ENCODE assay signal across 17 cellular contexts in genomic region chr18:55301836-55302235, GRCh38.
DNase-seq lines count a peak whose midpoint lies in the region; ATAC-seq and TF ChIP-seq lines count a peak whose summit lies in the region.
"Had no signal": no experiment of that assay in that cellular context is flagged by ENCODE, and none has a peak within 500 bp of the region (broad histone marks: within the 10 kb centered on the region; RNA-seq: fewer than 3 reads in every experiment).

No MANE protein-coding gene starts in this region.

- H4K20me1 ChIP-seq in OCI-LY3 (ENCODE audit: insufficient read depth, low read length): peaks cover 99% of the 10 kb centered on the region

- no peak overlapping the region for H3K9ac ChIP-seq in OCI-LY3 (ENCODE audit: low read length)

- ATAC-seq in gastroesophageal sphincter (no peak), gastrocnemius medialis (peak; percentile 9 to 22), GM21723 (IDR thresholded peaks at IDR 0.05; ENCODE audit: unreplicated experiment) (no peak)
- ATAC-seq: activated T-cell treated with anti-CD3 and anti-CD28 coated beads, Interleukin-2, amount 50 U/mL, for 4 hours; stimulated activated effector memory CD8-positive, alpha-beta T cell treated with anti-CD3 and anti-CD28 coated beads, Interleukin-12 subunit alpha, Interleukin-12 subunit beta, amount 100 ng/mL, for 72 hours had no signal

- H3K4me3 ChIP-seq in BE2C (ENCODE audit: low read depth, low read length) (peak overlapping the region; percentile 49), OCI-LY3 (ENCODE audit: low read length) (no peak overlapping the region), gastroesophageal sphincter (peak overlapping the region in 1 of 2 donors; percentile 27), gastrocnemius medialis (peak overlapping the region; percentile 14 to 53 (median 40))
- H3K4me3 ChIP-seq: PC-9 had no signal

- TF ChIP-seq POLR2A in gastroesophageal sphincter (IDR thresholded peaks at IDR 0.05): no peak
- TF ChIP-seq POLR2A in gastrocnemius medialis (IDR thresholded peaks at IDR 0.05): no peak

- DNase-seq in BE2C: peak; percentile 12
- no peak for DNase-seq in gastrocnemius medialis
- no peak for DNase-seq in NCI-H526 treated with DMSO at 0.1 percent for 48 hours (lab: John Stamatoyannopoulos, UW)
- DNase-seq in NCI-H345 treated with DMSO at 0.1 percent for 48 hours (lab: John Stamatoyannopoulos, UW; ENCODE audit: unreplicated experiment): no peak
- no peak for DNase-seq in stimulated activated CD4-positive, alpha-beta T cell treated with anti-CD3 and anti-CD28 coated beads, Interleukin-1b, Interleukin-23, amount 100 ng/mL, for 48 hours
- DNase-seq: activated CD4-positive, alpha-beta T cell treated with anti-CD3 and anti-CD28 coated beads for 48 hours; activated T-cell treated with anti-CD3 and anti-CD28 coated beads, Interleukin-2, amount 50 U/mL, for 4 hours; amniotic stem cell; DMS79 treated with DMSO at 0.1 percent for 48 hours; effector memory CD4-positive, alpha-beta T cell; PC-9; stimulated activated CD4-positive, alpha-beta T cell treated with anti-CD3 and anti-CD28 coated beads, Interleukin-4, amount 100 ng/mL, for 1 hour had no signal

- no peak overlapping the region for H3K27ac ChIP-seq in OCI-LY3 (ENCODE audit: low read length)
- H3K27ac ChIP-seq in gastroesophageal sphincter: peak overlapping the region in 3 of 4 donors; percentile 18 to 61 (median 50)
- peak overlapping the region; percentile 28 to 63 (median 58) for H3K27ac ChIP-seq in gastrocnemius medialis
- H3K27ac ChIP-seq: neutrophil, PC-9 had no signal

- TF ChIP-seq EP300 in gastroesophageal sphincter (IDR thresholded peaks at IDR 0.05): no peak

- H3K9me3 ChIP-seq in BE2C: no peaks in the 10 kb centered on the region
- H3K9me3 ChIP-seq in OCI-LY3 (ENCODE audit: insufficient read depth, low read length): no peaks in the 10 kb centered on the region
- H3K9me3 ChIP-seq in gastroesophageal sphincter: no peaks in the 10 kb centered on the region
- no peaks in the 10 kb centered on the region for H3K9me3 ChIP-seq in gastrocnemius medialis
- H3K9me3 ChIP-seq: neutrophil had no signal

- in situ Hi-C loops in gastrocnemius medialis (cut with MboI; ENCODE audit: low sequenced_read_pairs in 4 of 4): loop anchor here in 1 of 4 donors (25.0 kb wide), 1 partner anchor 110 kb away; no protein-coding TSS in a partner anchor

- peaks cover 100% of the 10 kb centered on the region for H3K79me2 ChIP-seq in OCI-LY3 (ENCODE audit: low read length)

- H3K36me3 ChIP-seq in BE2C: peaks cover 8% of the 10 kb centered on the region
- peaks cover 82% of the 10 kb centered on the region for H3K36me3 ChIP-seq in OCI-LY3 (replicated peaks; ENCODE audit: low read depth, low read length)
- no peaks in the 10 kb centered on the region for H3K36me3 ChIP-seq in gastroesophageal sphincter
- no peaks in the 10 kb centered on the region for H3K36me3 ChIP-seq in gastrocnemius medialis
- H3K36me3 ChIP-seq: neutrophil had no signal

- H3K27me3 ChIP-seq in BE2C (no peaks in the 10 kb centered on the region), OCI-LY3 (ENCODE audit: low read depth, low read length) (no peaks in the 10 kb centered on the region), gastroesophageal sphincter (no peaks in the 10 kb centered on the region), gastrocnemius medialis (no peaks in the 10 kb centered on the region)
- H3K27me3 ChIP-seq: neutrophil had no signal

- peak overlapping the region; percentile 11 for H3K4me2 ChIP-seq in OCI-LY3 (ENCODE audit: low read length)
- H3K4me2 ChIP-seq: PC-9 had no signal

- TF ChIP-seq CTCF in BE2C (IDR thresholded peaks at IDR 0.05; ENCODE audit: low read depth, low read length) (no peak), OCI-LY3 (IDR thresholded peaks at IDR 0.05; ENCODE audit: low read depth, low read length) (no peak), gastroesophageal sphincter (IDR thresholded peaks at IDR 0.05) (no peak), gastrocnemius medialis (IDR thresholded peaks at IDR 0.05 in 4 of 5, conservative IDR thresholded peaks at IDR 0.05 in 1 of 5) (no peak)

- peaks cover 14% of the 10 kb centered on the region for H3K4me1 ChIP-seq in BE2C
- peaks cover 61% of the 10 kb centered on the region for H3K4me1 ChIP-seq in OCI-LY3 (ENCODE audit: low read length)
- H3K4me1 ChIP-seq in gastroesophageal sphincter: peaks cover 0 to 41% (median 6%) of the 10 kb centered on the region in 3 donors
- H3K4me1 ChIP-seq in gastrocnemius medialis: peaks cover 60 to 73% of the 10 kb centered on the region in 2 donors

- no peak overlapping the region for H2AFZ ChIP-seq in OCI-LY3 (ENCODE audit: low read depth, low read length)
- H2AFZ ChIP-seq: PC-9 had no signal

- 45 to 46% methylated on average over 8 to 10 of the region's 10 CpGs for WGBS in gastroesophageal sphincter (ENCODE audit: low coverage in 1 of 2), 2 donors

- intact Hi-C loops in gastrocnemius medialis (cut with DNase I; ENCODE audit: low total_unique reads): no loop called here

Comparison
In these comparisons a context has a peak if more than half of its experiments do, and no peak if none do; other contexts are left out.
1. ATAC-seq: peak in gastrocnemius medialis (2 of 2); none in gastroesophageal sphincter (single experiment) and GM21723 (single experiment).